1 cellular context compared by ENCODE assay signal in genomic region chr1:42681771-42682483, GRCh38.
TF ChIP-seq lines count a peak whose summit lies in the region.

Gene YBX1, plus strand, starts transcription at chr1:42682418. Its CDS starts 148 bp downstream, at chr1:42682566.

TF ChIP-seq in HepG2, 621 proteins besides CTCF, POLR2A, EP300 and RAD21 (continued from another document and continues in another):
- TF ChIP-seq TFDP1 (CRISPR knock-in tag; IDR thresholded peaks at IDR 0.05; ENCODE audit: borderline replicate concordance) (peak; percentile 46; the same call in 1 of the 2 replicates), ZNF691 (CRISPR knock-in tag; IDR thresholded peaks at IDR 0.05; ENCODE audit: borderline replicate concordance, low read depth) (peak; percentile 78; the same call in 1 of the 2 replicates), SP4 (CRISPR knock-in tag; IDR thresholded peaks at IDR 0.05) (peak; percentile 65), ZNF503 (CRISPR knock-in tag; IDR thresholded peaks at IDR 0.05) (peak; percentile 54; the same call in 1 of the 2 replicates), REPIN1 (CRISPR knock-in tag; IDR thresholded peaks at IDR 0.05; ENCODE audit: borderline replicate concordance, low read depth) (no peak; the same call in 1 of the 2 replicates), ZHX1 (CRISPR knock-in tag; IDR thresholded peaks at IDR 0.05; ENCODE audit: low read depth) (0 out of 2 replicates have a peak, but pooled peaks have one; percentile 8), ZNF687 (CRISPR knock-in tag; IDR thresholded peaks at IDR 0.05) (peak; percentile 93), ZIK1 (CRISPR knock-in tag; IDR thresholded peaks at IDR 0.05; ENCODE audit: borderline replicate concordance, low read depth) (0 out of 2 replicates have a peak, but pooled peaks have one; percentile 38), ZEB1 (IDR thresholded peaks at IDR 0.05; ENCODE audit: insufficient replicate concordance, low read depth) (no peak), ATF6 (CRISPR knock-in tag; conservative IDR thresholded peaks at IDR 0.05) (no peak), MAFF (IDR thresholded peaks at IDR 0.05; ENCODE audit: low read depth, low read length) (no peak), SIN3A (IDR thresholded peaks at IDR 0.05; ENCODE audit: borderline replicate concordance, low read depth, low read length) (peak; percentile 89), SAP130 (CRISPR knock-in tag; IDR thresholded peaks at IDR 0.05; ENCODE audit: low read depth) (peak; percentile 85), FOXK2 (IDR thresholded peaks at IDR 0.05) (no peak), ZNF7 (CRISPR knock-in tag; IDR thresholded peaks at IDR 0.05) (no peak), MXD1 (CRISPR knock-in tag; IDR thresholded peaks at IDR 0.05) (peak; percentile 77; the same call in 1 of the 2 replicates), POLR2G (IDR thresholded peaks at IDR 0.05; ENCODE audit: low read depth, low read length) (peak; percentile 92), ZNF10 (CRISPR knock-in tag; IDR thresholded peaks at IDR 0.05; ENCODE audit: borderline replicate concordance, low read depth) (no peak), THYN1 (CRISPR knock-in tag; IDR thresholded peaks at IDR 0.05; ENCODE audit: borderline replicate concordance, low read depth) (no peak), ZNF552 (CRISPR knock-in tag; IDR thresholded peaks at IDR 0.05; ENCODE audit: borderline replicate concordance) (no peak), ZNF800 (CRISPR knock-in tag; IDR thresholded peaks at IDR 0.05) (no peak), EEA1 (CRISPR knock-in tag; IDR thresholded peaks at IDR 0.05; ENCODE audit: borderline replicate concordance) (0 out of 2 replicates have a peak, but pooled peaks have one; percentile 28), ZNF207 (IDR thresholded peaks at IDR 0.05; ENCODE audit: borderline replicate concordance) (no peak), PRDM4 (CRISPR knock-in tag; IDR thresholded peaks at IDR 0.05; ENCODE audit: borderline replicate concordance) (no peak), ZFP36 (IDR thresholded peaks at IDR 0.05; ENCODE audit: borderline replicate concordance, low read depth, low read length, partially characterized antibody) (no peak), ZBTB49 (CRISPR knock-in tag; IDR thresholded peaks at IDR 0.05; ENCODE audit: borderline replicate concordance) (no peak), RBM39 (IDR thresholded peaks at IDR 0.05; ENCODE audit: low read depth, low read length, poor library complexity, severe bottlenecking) (peak; percentile 87), ZNF367 (CRISPR knock-in tag; IDR thresholded peaks at IDR 0.05; ENCODE audit: borderline replicate concordance) (no peak), DMAP1 (CRISPR knock-in tag; IDR thresholded peaks at IDR 0.05) (peak; percentile 93; the same call in 1 of the 2 replicates), MYNN (CRISPR knock-in tag; IDR thresholded peaks at IDR 0.05; ENCODE audit: low read depth) (no peak)
